Comparison of ENCODE assay signal across 1 cellular context in the genomic region with DNA sequence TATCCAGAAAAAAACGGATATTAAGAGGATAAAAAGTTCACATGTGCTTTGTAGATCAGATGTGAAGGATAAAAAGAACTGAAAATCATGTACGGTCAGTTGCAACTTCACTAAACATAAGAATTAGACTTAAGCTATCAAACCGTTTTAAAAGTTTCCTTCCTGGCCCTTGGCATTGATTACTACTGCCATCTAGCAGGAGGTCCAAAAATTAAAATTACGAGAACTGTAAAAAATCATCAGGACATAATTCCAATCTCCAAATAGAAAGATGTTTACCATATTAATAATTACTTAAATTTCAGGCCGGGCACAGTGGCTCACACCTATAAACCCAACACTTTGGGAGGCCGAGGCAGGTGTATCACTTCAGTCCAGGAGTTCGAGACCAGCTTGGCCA.
TF ChIP-seq lines count a peak whose summit lies in the region.

No MANE protein-coding gene starts in this region.

TF ChIP-seq in GM23338, 12 proteins besides CTCF, POLR2A, EP300 and RAD21:
- TF ChIP-seq EZH2phosphoT487 (IDR thresholded peaks at IDR 0.05; ENCODE audit: unreplicated experiment), result no peak
- TF ChIP-seq CREB1 (CRISPR knock-in tag; IDR thresholded peaks at IDR 0.05; ENCODE audit: low read depth), result no peak
- TF ChIP-seq, protein P1, sequence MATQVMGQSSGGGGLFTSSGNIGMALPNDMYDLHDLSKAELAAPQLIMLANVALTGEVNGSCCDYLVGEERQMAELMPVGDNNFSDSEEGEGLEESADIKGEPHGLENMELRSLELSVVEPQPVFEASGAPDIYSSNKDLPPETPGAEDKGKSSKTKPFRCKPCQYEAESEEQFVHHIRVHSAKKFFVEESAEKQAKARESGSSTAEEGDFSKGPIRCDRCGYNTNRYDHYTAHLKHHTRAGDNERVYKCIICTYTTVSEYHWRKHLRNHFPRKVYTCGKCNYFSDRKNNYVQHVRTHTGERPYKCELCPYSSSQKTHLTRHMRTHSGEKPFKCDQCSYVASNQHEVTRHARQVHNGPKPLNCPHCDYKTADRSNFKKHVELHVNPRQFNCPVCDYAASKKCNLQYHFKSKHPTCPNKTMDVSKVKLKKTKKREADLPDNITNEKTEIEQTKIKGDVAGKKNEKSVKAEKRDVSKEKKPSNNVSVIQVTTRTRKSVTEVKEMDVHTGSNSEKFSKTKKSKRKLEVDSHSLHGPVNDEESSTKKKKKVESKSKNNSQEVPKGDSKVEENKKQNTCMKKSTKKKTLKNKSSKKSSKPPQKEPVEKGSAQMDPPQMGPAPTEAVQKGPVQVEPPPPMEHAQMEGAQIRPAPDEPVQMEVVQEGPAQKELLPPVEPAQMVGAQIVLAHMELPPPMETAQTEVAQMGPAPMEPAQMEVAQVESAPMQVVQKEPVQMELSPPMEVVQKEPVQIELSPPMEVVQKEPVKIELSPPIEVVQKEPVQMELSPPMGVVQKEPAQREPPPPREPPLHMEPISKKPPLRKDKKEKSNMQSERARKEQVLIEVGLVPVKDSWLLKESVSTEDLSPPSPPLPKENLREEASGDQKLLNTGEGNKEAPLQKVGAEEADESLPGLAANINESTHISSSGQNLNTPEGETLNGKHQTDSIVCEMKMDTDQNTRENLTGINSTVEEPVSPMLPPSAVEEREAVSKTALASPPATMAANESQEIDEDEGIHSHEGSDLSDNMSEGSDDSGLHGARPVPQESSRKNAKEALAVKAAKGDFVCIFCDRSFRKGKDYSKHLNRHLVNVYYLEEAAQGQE (IDR thresholded peaks at IDR 0.05; ENCODE audit: unreplicated experiment), result no peak
- TF ChIP-seq EZH2 (IDR thresholded peaks at IDR 0.05; ENCODE audit: low read depth, unreplicated experiment), result no peak
- TF ChIP-seq STAT1 (IDR thresholded peaks at IDR 0.05; ENCODE audit: unreplicated experiment), result no peak
- TF ChIP-seq ZNF114 (CRISPR knock-in tag; IDR thresholded peaks at IDR 0.05), result no peak
- no peak for TF ChIP-seq NANOG (IDR thresholded peaks at IDR 0.05; ENCODE audit: borderline replicate concordance)
- no peak for TF ChIP-seq ZNF331 (CRISPR knock-in tag; IDR thresholded peaks at IDR 0.05; ENCODE audit: low read depth)
- TF ChIP-seq JUNB (IDR thresholded peaks at IDR 0.05; ENCODE audit: unreplicated experiment), result no peak
- TF ChIP-seq, protein P2, sequence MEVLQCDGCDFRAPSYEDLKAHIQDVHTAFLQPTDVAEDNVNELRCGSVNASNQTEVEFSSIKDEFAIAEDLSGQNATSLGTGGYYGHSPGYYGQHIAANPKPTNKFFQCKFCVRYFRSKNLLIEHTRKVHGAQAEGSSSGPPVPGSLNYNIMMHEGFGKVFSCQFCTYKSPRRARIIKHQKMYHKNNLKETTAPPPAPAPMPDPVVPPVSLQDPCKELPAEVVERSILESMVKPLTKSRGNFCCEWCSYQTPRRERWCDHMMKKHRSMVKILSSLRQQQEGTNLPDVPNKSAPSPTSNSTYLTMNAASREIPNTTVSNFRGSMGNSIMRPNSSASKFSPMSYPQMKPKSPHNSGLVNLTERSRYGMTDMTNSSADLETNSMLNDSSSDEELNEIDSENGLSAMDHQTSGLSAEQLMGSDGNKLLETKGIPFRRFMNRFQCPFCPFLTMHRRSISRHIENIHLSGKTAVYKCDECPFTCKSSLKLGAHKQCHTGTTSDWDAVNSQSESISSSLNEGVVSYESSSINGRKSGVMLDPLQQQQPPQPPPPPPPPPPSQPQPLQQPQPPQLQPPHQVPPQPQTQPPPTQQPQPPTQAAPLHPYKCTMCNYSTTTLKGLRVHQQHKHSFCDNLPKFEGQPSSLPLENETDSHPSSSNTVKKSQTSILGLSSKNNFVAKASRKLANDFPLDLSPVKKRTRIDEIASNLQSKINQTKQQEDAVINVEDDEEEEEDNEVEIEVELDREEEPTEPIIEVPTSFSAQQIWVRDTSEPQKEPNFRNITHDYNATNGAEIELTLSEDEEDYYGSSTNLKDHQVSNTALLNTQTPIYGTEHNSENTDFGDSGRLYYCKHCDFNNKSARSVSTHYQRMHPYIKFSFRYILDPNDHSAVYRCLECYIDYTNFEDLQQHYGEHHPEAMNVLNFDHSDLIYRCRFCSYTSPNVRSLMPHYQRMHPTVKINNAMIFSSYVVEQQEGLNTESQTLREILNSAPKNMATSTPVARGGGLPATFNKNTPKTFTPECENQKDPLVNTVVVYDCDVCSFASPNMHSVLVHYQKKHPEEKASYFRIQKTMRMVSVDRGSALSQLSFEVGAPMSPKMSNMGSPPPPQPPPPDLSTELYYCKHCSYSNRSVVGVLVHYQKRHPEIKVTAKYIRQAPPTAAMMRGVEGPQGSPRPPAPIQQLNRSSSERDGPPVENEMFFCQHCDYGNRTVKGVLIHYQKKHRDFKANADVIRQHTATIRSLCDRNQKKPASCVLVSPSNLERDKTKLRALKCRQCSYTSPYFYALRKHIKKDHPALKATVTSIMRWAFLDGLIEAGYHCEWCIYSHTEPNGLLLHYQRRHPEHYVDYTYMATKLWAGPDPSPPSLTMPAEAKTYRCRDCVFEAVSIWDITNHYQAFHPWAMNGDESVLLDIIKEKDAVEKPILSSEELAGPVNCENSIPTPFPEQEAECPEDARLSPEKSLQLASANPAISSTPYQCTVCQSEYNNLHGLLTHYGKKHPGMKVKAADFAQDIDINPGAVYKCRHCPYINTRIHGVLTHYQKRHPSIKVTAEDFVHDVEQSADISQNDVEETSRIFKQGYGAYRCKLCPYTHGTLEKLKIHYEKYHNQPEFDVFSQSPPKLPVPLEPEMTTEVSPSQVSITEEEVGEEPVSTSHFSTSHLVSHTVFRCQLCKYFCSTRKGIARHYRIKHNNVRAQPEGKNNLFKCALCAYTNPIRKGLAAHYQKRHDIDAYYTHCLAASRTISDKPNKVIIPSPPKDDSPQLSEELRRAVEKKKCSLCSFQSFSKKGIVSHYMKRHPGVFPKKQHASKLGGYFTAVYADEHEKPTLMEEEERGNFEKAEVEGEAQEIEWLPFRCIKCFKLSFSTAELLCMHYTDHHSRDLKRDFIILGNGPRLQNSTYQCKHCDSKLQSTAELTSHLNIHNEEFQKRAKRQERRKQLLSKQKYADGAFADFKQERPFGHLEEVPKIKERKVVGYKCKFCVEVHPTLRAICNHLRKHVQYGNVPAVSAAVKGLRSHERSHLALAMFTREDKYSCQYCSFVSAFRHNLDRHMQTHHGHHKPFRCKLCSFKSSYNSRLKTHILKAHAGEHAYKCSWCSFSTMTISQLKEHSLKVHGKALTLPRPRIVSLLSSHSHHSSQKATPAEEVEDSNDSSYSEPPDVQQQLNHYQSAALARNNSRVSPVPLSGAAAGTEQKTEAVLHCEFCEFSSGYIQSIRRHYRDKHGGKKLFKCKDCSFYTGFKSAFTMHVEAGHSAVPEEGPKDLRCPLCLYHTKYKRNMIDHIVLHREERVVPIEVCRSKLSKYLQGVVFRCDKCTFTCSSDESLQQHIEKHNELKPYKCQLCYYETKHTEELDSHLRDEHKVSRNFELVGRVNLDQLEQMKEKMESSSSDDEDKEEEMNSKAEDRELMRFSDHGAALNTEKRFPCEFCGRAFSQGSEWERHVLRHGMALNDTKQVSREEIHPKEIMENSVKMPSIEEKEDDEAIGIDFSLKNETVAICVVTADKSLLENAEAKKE (CRISPR knock-in tag; IDR thresholded peaks at IDR 0.05), result no peak
